ENCODE assay signal across 30 cellular contexts in the genomic region with DNA sequence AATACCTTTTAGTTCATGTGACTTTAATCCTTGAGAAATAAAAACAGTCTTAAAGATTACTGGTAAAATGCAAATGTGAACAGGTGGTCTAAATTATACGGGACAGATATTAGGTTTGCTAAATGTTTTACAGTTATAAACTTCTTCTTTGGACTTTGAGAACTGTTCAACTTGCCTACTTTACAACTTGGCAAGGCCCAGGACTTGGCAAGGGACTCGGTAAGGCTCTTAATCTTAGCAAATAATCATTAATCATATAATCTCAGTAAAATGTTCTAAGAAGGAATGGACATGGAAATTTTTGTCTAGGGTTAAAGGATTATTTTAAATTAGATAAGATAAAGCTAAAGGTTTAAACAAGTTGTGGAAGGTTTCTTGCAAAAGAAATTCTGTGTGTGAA.
"Had no signal": no experiment of that assay in that cellular context is flagged by ENCODE, and none has a peak within 500 bp of the region (broad histone marks: within the 10 kb centered on the region; RNA-seq: fewer than 3 reads in every experiment).

No MANE protein-coding gene starts in this region.

- DNase-seq: activated CD4-positive, alpha-beta memory T cell treated with anti-CD3 and anti-CD28 coated beads for 36 hours; activated CD4-positive, alpha-beta T cell treated with anti-CD3 and anti-CD28 coated beads for 36 hours; activated CD4-positive, alpha-beta T cell treated with anti-CD3 and anti-CD28 coated beads, Interleukin-2, amount 50 U/mL, for 1 hour; activated CD8-positive, alpha-beta memory T cell treated with anti-CD3 and anti-CD28 coated beads, Interleukin-2, amount 50 U/mL, for 4 hours; activated effector memory CD4-positive, alpha-beta T cell treated with anti-CD3 and anti-CD28 coated beads, Interleukin-2, amount 50 U/mL, for 16 hours; activated naive CD4-positive, alpha-beta T cell; activated naive CD4-positive, alpha-beta T cell treated with anti-CD3 and anti-CD28 coated beads, Interleukin-2, amount 50 U/mL, for 16 hours; activated naive CD8-positive, alpha-beta T cell treated with anti-CD3 and anti-CD28 coated beads for 36 hours; activated T-cell treated with anti-CD3 and anti-CD28 coated beads for 4 hours; activated T-cell treated with anti-CD3 and anti-CD28 coated beads, Interleukin-2, amount 50 U/mL, for 48 hours; caudate nucleus; IMR-90; NCI-H1105; NCI-H1417 treated with DMSO at 0.1 percent for 48 hours; NCI-H187 treated with DMSO at 0.1 percent for 48 hours; NCI-H2081; NCI-H2171 treated with DMSO at 0.1 percent for 48 hours; NCI-H345; NCI-H526; NCI-H748 treated with DMSO at 0.1 percent for 48 hours; NK-92 treated with Interleukin-12 subunit alpha and Interleukin-12 subunit beta, amount 100 ng/mL, for 24 hours; PC-3; RPMI8226; SIG-M5; SW 1271; T1000 had no signal

- H3K36me3 ChIP-seq: Peyer's patch had no signal

- H3K4me3 ChIP-seq: K562, Peyer's patch had no signal

- FAIRE-seq: astrocyte, bronchial epithelial cell, K562 had no signal

- H3K9me3 ChIP-seq: Peyer's patch had no signal

- H3K27me3 ChIP-seq: Peyer's patch had no signal
